In genomic region chr12:132444957-132445883, GRCh38 we compare ENCODE assay signal across 8 cellular contexts. TPM values are rescaled to one million over a fixed set of nuclear protein-coding genes. Genes with fewer than 3 reads are reported as not detected.
DNase-seq lines count a peak whose midpoint lies in the region; ATAC-seq, FAIRE-seq and TF ChIP-seq lines count a peak whose summit lies in the region.

No MANE protein-coding gene starts in this region.

- TF ChIP-seq CTCF in right lobe of liver (IDR thresholded peaks at IDR 0.05): no peak
- TF ChIP-seq CTCF in HepG2 (CRISPR knock-in tag; IDR thresholded peaks at IDR 0.05): no peak
- TF ChIP-seq CTCF in NB4 (IDR thresholded peaks at IDR 0.05; ENCODE audit: low read depth, low read length): no peak
- TF ChIP-seq CTCF in esophagus muscularis mucosa (IDR thresholded peaks at IDR 0.05): no peak

- no peaks in the 10 kb centered on the region for H4K20me1 ChIP-seq in HepG2 (ENCODE audit: insufficient read depth, low read length)

- no peaks in the 10 kb centered on the region for H3K36me3 ChIP-seq in right lobe of liver
- no peaks in the 10 kb centered on the region for H3K36me3 ChIP-seq in HepG2 (replicated peaks in 1 of 2; ENCODE audit: control insufficient read depth in 1 of 2, insufficient read depth in 2 of 2, low read length in 2 of 2)
- H3K36me3 ChIP-seq in esophagus muscularis mucosa: no peaks in the 10 kb centered on the region

- TF ChIP-seq POLR2A in right lobe of liver (IDR thresholded peaks at IDR 0.05): no peak
- no peak for TF ChIP-seq POLR2A in HepG2 (IDR thresholded peaks at IDR 0.05; ENCODE audit: insufficient read depth in 1 of 2, low read depth in 2 of 2, low read length in 2 of 2)
- TF ChIP-seq POLR2A in NB4 (IDR thresholded peaks at IDR 0.05; ENCODE audit: extremely low read depth, insufficient read length): peak; percentile 73
- no peak for TF ChIP-seq POLR2A in esophagus muscularis mucosa (IDR thresholded peaks at IDR 0.05; ENCODE audit: low read depth)

- BruUV-seq in HepG2 (replicated peaks; lab: Mats Ljungman, UMichigan): no TSS peak

- H3K4me2 ChIP-seq in HepG2 (ENCODE audit: low read depth, low read length): no peak overlapping the region

- DNase-seq in right lobe of liver: peak in 2 of 3 donors; percentile 54 to 62
- DNase-seq in HepG2 (ENCODE audit: low spot score): no peak
- peak; percentile 95 for DNase-seq in NB4 (ENCODE audit: low read depth)
- peak; percentile 36 to 37 for DNase-seq in activated CD8-positive, alpha-beta memory T cell treated with anti-CD3 and anti-CD28 coated beads for 1 hour (ENCODE audit: extremely low read depth in 1 of 2, low read depth in 1 of 2)
- DNase-seq in esophagus muscularis mucosa (ENCODE audit: extremely low spot score): no peak
- DNase-seq in sciatic nerve (ENCODE audit: low spot score): no peak
- DNase-seq in COLO829 (ENCODE audit: low spot score): no peak

- TF ChIP-seq EP300 in HepG2 (IDR thresholded peaks at IDR 0.05; ENCODE audit: low read depth in 2 of 2, low read length in 2 of 2) (no peak), HepG2 (CRISPR knock-in tag; IDR thresholded peaks at IDR 0.05; ENCODE audit: borderline replicate concordance) (no peak), esophagus muscularis mucosa (IDR thresholded peaks at IDR 0.05) (no peak)

- H3K9me3 ChIP-seq in right lobe of liver: no peaks in the 10 kb centered on the region
- H3K9me3 ChIP-seq in HepG2 (ENCODE audit: low read length): no peaks in the 10 kb centered on the region
- H3K9me3 ChIP-seq in esophagus muscularis mucosa: no peaks in the 10 kb centered on the region

- CTCF ChIA-PET in HepG2 (lab: Yijun Ruan, JAX; ENCODE audit: low intra/inter-chr PET ratio, low total read pairs): no interaction called here

- H3K9ac ChIP-seq in HepG2 (ENCODE audit: insufficient read depth, low read depth, low read length): no peak overlapping the region

- no peak overlapping the region for H2AFZ ChIP-seq in HepG2 (ENCODE audit: low read length)

- TF ChIP-seq RAD21 in HepG2 (CRISPR knock-in tag; IDR thresholded peaks at IDR 0.05): no peak

- H3K79me2 ChIP-seq in HepG2 (ENCODE audit: insufficient read depth, low read length): no peaks in the 10 kb centered on the region

- no peaks in the 10 kb centered on the region for H3K4me1 ChIP-seq in right lobe of liver
- peaks cover 56% of the 10 kb centered on the region for H3K4me1 ChIP-seq in HepG2 (ENCODE audit: insufficient read depth, low read length)
- H3K4me1 ChIP-seq in esophagus muscularis mucosa: peaks cover 0 to 2% (median 0%) of the 10 kb centered on the region in 4 donors

- H3K27ac ChIP-seq in right lobe of liver: no peak overlapping the region
- no peak overlapping the region for H3K27ac ChIP-seq in HepG2 (ENCODE audit: extremely low read length, insufficient read depth, low read length)
- H3K27ac ChIP-seq in esophagus muscularis mucosa (replicated peaks in 1 of 4): peak overlapping the region in 3 of 4 donors; percentile 19 to 54 (median 38)

- WGBS in right lobe of liver (ENCODE audit: insufficient coverage, low coverage, low lambda C conversion rate, missing lambda C conversion rate): 45% methylated on average over 19 of the region's 37 CpGs
- 58% methylated on average over 32 of the region's 37 CpGs for WGBS in HepG2 (ENCODE audit: low lambda C conversion rate)
- 60% methylated on average over 25 of the region's 37 CpGs for WGBS in esophagus muscularis mucosa

- H3K4me3 ChIP-seq in right lobe of liver (no peak overlapping the region), HepG2 (replicated peaks in 1 of 3; ENCODE audit: insufficient read depth in 1 of 3, low read depth in 2 of 3, low read length in 3 of 3) (no peak overlapping the region), NB4 (ENCODE audit: low read depth, low read length) (peak overlapping the region; percentile 90), esophagus muscularis mucosa (peak overlapping the region; percentile 3 to 43 (median 32))

- POLR2A ChIA-PET in HepG2 (lab: Yijun Ruan, JAX): no interaction called here

- ATAC-seq in right lobe of liver (peak; percentile 46 to 71 (median 57)), HepG2 (no peak), sciatic nerve (peak; percentile 56), HG03139 (IDR thresholded peaks at IDR 0.05; ENCODE audit: unreplicated experiment) (no peak)

- intact Hi-C loops in right lobe of liver (cut with DNase I) (no loop called here), HepG2 (cut with micrococcal nuclease; ENCODE audit: unreplicated experiment) (no loop called here), esophagus muscularis mucosa (cut with DNase I) (no loop called here), sciatic nerve (cut with DNase I) (no loop called here)

- in situ Hi-C loops in HepG2 (cut with HindIII; ENCODE audit: extremely low pct_ligation_motif_present, low pct_unique_long_range_greater_than_20kb): no loop called here

- H3K27me3 ChIP-seq in right lobe of liver: no peaks in the 10 kb centered on the region
- peaks cover 14 to 58% of the 10 kb centered on the region in 2 experiments for H3K27me3 ChIP-seq in HepG2 (ENCODE audit: control insufficient read depth in 1 of 2, insufficient read depth in 2 of 2, low read length in 2 of 2)
- H3K27me3 ChIP-seq in esophagus muscularis mucosa: peaks cover 0 to 43% (median under 1%) of the 10 kb centered on the region in 4 donors

- FAIRE-seq in HepG2 (lab: Jason Lieb, UNC): no peak

TF ChIP-seq in HepG2, 621 proteins besides CTCF, POLR2A, EP300 and RAD21:
- TF ChIP-seq PBX3 (CRISPR knock-in tag; IDR thresholded peaks at IDR 0.05; ENCODE audit: borderline replicate concordance) (no peak), ZBTB43 (CRISPR knock-in tag; conservative IDR thresholded peaks at IDR 0.05) (no peak), TFDP2 (CRISPR knock-in tag; IDR thresholded peaks at IDR 0.05) (no peak), FOXA1 (IDR thresholded peaks at IDR 0.05) (no peak), FOXA1 (CRISPR knock-in tag; IDR thresholded peaks at IDR 0.05) (no peak)
TF ChIP-seq in HepG2: peak in this region for 0.

RNA-seq across cellular contexts. Expression of gene FBRSL1, which starts 44.7 kb away (rescaled TPM):
- total RNA-seq in right lobe of liver (10 to 100 TPM; 16.2 to 27.6 (median 23.3) TPM), HepG2 (2016; rRNA removed; fragmentation: Illumina TruSeq; extraction: Trizol) (3.7 and 7.9 TPM in 2 replicates), esophagus muscularis mucosa (10 to 100 TPM; 14.4 to 28.1 (median 18.5) TPM), sciatic nerve (43.7 TPM)
- total RNA-seq in HepG2 (2016; cell fraction: cytosol; rRNA removed; fragmentation: Illumina TruSeq; extraction: Trizol; ENCODE audit: low read depth): 2.7 and 3.6 TPM in 2 replicates
- 5.4 and 6.9 TPM in 2 replicates for total RNA-seq in HepG2 (2016; cell fraction: insoluble cytoplasmic fraction; rRNA removed; fragmentation: Illumina TruSeq; extraction: Trizol)
- 7.0 and 9.3 TPM in 2 replicates for total RNA-seq in HepG2 (2016; cell fraction: membrane; rRNA removed; fragmentation: Illumina TruSeq; extraction: Trizol)
- total RNA-seq in HepG2 (2016; cell fraction: nucleus; rRNA removed; fragmentation: Illumina TruSeq; extraction: Trizol): 10.9 and 11.0 TPM in 2 replicates
- polyA plus RNA-seq in HepG2 (2011; rRNA removed): 3.6 and 4.9 TPM in 2 replicates
- polyA plus RNA-seq in HepG2 (2011; cell fraction: cytosol; rRNA removed): 3.0 and 6.0 TPM in 2 replicates
- polyA plus RNA-seq in HepG2 (2011; cell fraction: nucleus; rRNA removed): 50.9 and 76.3 TPM in 2 replicates
- 25.5 and 31.0 TPM in 2 replicates for polyA plus RNA-seq in HepG2 (2012)
- polyA plus RNA-seq in HepG2 (2016; cell fraction: cytosol; fragmentation: Illumina TruSeq; extraction: Trizol; ENCODE audit: low read depth): 5.9 and 6.4 TPM in 2 replicates
- 20.0 and 28.2 TPM in 2 replicates for polyA plus RNA-seq in HepG2 (2016; cell fraction: insoluble cytoplasmic fraction; fragmentation: Illumina TruSeq; extraction: Trizol; ENCODE audit: low read depth)
- polyA plus RNA-seq in HepG2 (2016; cell fraction: membrane; fragmentation: Illumina TruSeq; extraction: Trizol; ENCODE audit: low read depth): 20.5 and 23.8 TPM in 2 replicates
- 64.1 and 69.3 TPM in 2 replicates for polyA plus RNA-seq in HepG2 (2016; cell fraction: nucleus; fragmentation: Illumina TruSeq; extraction: Trizol; ENCODE audit: insufficient read depth, low read depth)
- 3.8 and 7.6 TPM in 2 replicates for polyA minus RNA-seq in HepG2 (2011; rRNA and poly(A)+ RNA removed; ENCODE audit: low replicate concordance)
- 17.3 and 28.7 TPM in 2 replicates for polyA minus RNA-seq in HepG2 (2011; cell fraction: cytosol; rRNA and poly(A)+ RNA removed)
- 8.5 and 11.2 TPM in 2 replicates for polyA minus RNA-seq in HepG2 (2011; cell fraction: nucleus; rRNA and poly(A)+ RNA removed)

Comparison
In these comparisons a context has a peak if more than half of its experiments do, and no peak if none do; other contexts are left out.
1. ATAC-seq: peak in right lobe of liver (4 of 4) and sciatic nerve (single experiment); none in HepG2 (single experiment) and HG03139 (single experiment).
2. DNase-seq: peak in right lobe of liver (2 of 3), NB4 (single experiment) and activated CD8-positive, alpha-beta memory T cell treated with anti-CD3 and anti-CD28 coated beads for 1 hour (2 of 2); none in HepG2 (single experiment), esophagus muscularis mucosa (single experiment), sciatic nerve (single experiment) and COLO829 (single experiment).
3. H3K27ac ChIP-seq: peak in esophagus muscularis mucosa (3 of 4); none in right lobe of liver (0 of 3) and HepG2 (single experiment).
4. H3K4me3 ChIP-seq: peak in NB4 (single experiment) and esophagus muscularis mucosa (4 of 4); none in right lobe of liver (0 of 3) and HepG2 (0 of 3).